Comparison of ENCODE assay signal across 14 cellular contexts in genomic region chr12:69604275-69604674, GRCh38. TPM values are rescaled to one million over a fixed set of nuclear protein-coding genes. Genes with fewer than 3 reads are reported as not detected.
"Had no signal": no experiment of that assay in that cellular context is flagged by ENCODE, and none has a peak within 500 bp of the region (broad histone marks: within the 10 kb centered on the region; RNA-seq: fewer than 3 reads in every experiment).

No MANE protein-coding gene starts in this region.

RNA-seq across cellular contexts. Expression of gene LRRC10, which starts 6.4 kb away (rescaled TPM):
- total RNA-seq: stomach, subcutaneous adipose tissue, suprapubic skin, temporal lobe, thoracic aorta, thyroid gland, tibial nerve, transverse colon, upper lobe of left lung, upper lobe of right lung, ureter, urinary bladder, uterus, vagina had no signal
- polyA plus RNA-seq: stomach, urinary bladder had no signal
